Comparison of ENCODE assay signal across 2 cellular contexts in the genomic region with DNA sequence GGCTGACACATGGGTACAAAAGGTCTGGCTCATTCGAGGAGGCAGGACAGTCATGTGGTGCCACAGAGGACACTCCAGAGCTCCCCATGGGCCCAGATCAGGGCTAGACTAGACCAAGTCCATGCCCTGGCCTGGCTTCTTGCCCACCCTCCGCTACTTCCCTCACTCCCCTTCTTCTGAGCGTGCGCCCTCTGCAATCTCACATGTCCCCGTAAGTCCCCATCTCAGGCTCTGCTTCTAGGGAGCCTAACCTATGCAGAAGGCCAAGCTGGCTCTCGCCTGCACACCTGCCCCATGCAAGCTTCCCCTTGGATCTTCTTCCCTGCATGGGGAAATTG.
TF ChIP-seq lines count a peak whose summit lies in the region.

No MANE protein-coding gene starts in this region.

TF ChIP-seq in HCT116, 20 proteins besides CTCF, POLR2A, EP300 and RAD21:
- no peak for TF ChIP-seq FOSL1 (IDR thresholded peaks at IDR 0.05; ENCODE audit: low read depth)
- TF ChIP-seq, protein P1, sequence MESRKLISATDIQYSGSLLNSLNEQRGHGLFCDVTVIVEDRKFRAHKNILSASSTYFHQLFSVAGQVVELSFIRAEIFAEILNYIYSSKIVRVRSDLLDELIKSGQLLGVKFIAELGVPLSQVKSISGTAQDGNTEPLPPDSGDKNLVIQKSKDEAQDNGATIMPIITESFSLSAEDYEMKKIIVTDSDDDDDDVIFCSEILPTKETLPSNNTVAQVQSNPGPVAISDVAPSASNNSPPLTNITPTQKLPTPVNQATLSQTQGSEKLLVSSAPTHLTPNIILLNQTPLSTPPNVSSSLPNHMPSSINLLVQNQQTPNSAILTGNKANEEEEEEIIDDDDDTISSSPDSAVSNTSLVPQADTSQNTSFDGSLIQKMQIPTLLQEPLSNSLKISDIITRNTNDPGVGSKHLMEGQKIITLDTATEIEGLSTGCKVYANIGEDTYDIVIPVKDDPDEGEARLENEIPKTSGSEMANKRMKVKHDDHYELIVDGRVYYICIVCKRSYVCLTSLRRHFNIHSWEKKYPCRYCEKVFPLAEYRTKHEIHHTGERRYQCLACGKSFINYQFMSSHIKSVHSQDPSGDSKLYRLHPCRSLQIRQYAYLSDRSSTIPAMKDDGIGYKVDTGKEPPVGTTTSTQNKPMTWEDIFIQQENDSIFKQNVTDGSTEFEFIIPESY (IDR thresholded peaks at IDR 0.05; ENCODE audit: extremely low read depth, insufficient replicate concordance, low read length): no peak
- TF ChIP-seq, protein P2, sequence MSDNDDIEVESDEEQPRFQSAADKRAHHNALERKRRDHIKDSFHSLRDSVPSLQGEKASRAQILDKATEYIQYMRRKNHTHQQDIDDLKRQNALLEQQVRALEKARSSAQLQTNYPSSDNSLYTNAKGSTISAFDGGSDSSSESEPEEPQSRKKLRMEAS (IDR thresholded peaks at IDR 0.05): 0 out of 2 replicates have a peak, but pooled peaks have one; percentile 24
- TF ChIP-seq, protein P3, sequence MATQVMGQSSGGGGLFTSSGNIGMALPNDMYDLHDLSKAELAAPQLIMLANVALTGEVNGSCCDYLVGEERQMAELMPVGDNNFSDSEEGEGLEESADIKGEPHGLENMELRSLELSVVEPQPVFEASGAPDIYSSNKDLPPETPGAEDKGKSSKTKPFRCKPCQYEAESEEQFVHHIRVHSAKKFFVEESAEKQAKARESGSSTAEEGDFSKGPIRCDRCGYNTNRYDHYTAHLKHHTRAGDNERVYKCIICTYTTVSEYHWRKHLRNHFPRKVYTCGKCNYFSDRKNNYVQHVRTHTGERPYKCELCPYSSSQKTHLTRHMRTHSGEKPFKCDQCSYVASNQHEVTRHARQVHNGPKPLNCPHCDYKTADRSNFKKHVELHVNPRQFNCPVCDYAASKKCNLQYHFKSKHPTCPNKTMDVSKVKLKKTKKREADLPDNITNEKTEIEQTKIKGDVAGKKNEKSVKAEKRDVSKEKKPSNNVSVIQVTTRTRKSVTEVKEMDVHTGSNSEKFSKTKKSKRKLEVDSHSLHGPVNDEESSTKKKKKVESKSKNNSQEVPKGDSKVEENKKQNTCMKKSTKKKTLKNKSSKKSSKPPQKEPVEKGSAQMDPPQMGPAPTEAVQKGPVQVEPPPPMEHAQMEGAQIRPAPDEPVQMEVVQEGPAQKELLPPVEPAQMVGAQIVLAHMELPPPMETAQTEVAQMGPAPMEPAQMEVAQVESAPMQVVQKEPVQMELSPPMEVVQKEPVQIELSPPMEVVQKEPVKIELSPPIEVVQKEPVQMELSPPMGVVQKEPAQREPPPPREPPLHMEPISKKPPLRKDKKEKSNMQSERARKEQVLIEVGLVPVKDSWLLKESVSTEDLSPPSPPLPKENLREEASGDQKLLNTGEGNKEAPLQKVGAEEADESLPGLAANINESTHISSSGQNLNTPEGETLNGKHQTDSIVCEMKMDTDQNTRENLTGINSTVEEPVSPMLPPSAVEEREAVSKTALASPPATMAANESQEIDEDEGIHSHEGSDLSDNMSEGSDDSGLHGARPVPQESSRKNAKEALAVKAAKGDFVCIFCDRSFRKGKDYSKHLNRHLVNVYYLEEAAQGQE (IDR thresholded peaks at IDR 0.05; ENCODE audit: low read depth): no peak
TF ChIP-seq in HCT116: peak in this region for 1.

TF ChIP-seq in H1, 55 proteins besides CTCF, POLR2A, EP300 and RAD21:
- TF ChIP-seq RXRA (IDR thresholded peaks at IDR 0.05; ENCODE audit: insufficient read depth, low read depth, low read length) (no peak), TEAD4 (IDR thresholded peaks at IDR 0.05; ENCODE audit: low read depth, low read length) (no peak), KDM1A (IDR thresholded peaks at IDR 0.05; ENCODE audit: borderline replicate concordance, low read length) (no peak), SIRT6 (IDR thresholded peaks at IDR 0.05; ENCODE audit: low read length) (no peak), HDAC2 (IDR thresholded peaks at IDR 0.05; ENCODE audit: borderline replicate concordance in 1 of 2, low read depth in 2 of 2, low read length in 2 of 2) (no peak), SAP30 (IDR thresholded peaks at IDR 0.05; ENCODE audit: insufficient read depth, insufficient replicate concordance, low read length) (no peak), CBX8 (IDR thresholded peaks at IDR 0.05; ENCODE audit: borderline replicate concordance, low read depth, low read length) (no peak), RFX5 (IDR thresholded peaks at IDR 0.05; ENCODE audit: borderline replicate concordance, low read depth, low read length) (no peak), POU5F1 (IDR thresholded peaks at IDR 0.05; ENCODE audit: low read depth, low read length) (no peak), POLR2AphosphoS5 (IDR thresholded peaks at IDR 0.05; ENCODE audit: low read depth, low read length) (no peak), GTF2F1 (IDR thresholded peaks at IDR 0.05; ENCODE audit: borderline replicate concordance, low read depth, low read length) (no peak), GABPA (IDR thresholded peaks at IDR 0.05; ENCODE audit: borderline replicate concordance, insufficient read depth, low read length) (no peak)
- TF ChIP-seq, protein P4, sequence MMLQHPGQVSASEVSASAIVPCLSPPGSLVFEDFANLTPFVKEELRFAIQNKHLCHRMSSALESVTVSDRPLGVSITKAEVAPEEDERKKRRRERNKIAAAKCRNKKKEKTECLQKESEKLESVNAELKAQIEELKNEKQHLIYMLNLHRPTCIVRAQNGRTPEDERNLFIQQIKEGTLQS (IDR thresholded peaks at IDR 0.05; ENCODE audit: insufficient read depth, low read depth, low read length): no peak
- TF ChIP-seq, protein P5, sequence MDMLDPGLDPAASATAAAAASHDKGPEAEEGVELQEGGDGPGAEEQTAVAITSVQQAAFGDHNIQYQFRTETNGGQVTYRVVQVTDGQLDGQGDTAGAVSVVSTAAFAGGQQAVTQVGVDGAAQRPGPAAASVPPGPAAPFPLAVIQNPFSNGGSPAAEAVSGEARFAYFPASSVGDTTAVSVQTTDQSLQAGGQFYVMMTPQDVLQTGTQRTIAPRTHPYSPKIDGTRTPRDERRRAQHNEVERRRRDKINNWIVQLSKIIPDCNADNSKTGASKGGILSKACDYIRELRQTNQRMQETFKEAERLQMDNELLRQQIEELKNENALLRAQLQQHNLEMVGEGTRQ (IDR thresholded peaks at IDR 0.05; ENCODE audit: low read length): no peak
TF ChIP-seq in H1: peak in this region for 0.
